10 cellular contexts compared by ENCODE assay signal in the genomic region with DNA sequence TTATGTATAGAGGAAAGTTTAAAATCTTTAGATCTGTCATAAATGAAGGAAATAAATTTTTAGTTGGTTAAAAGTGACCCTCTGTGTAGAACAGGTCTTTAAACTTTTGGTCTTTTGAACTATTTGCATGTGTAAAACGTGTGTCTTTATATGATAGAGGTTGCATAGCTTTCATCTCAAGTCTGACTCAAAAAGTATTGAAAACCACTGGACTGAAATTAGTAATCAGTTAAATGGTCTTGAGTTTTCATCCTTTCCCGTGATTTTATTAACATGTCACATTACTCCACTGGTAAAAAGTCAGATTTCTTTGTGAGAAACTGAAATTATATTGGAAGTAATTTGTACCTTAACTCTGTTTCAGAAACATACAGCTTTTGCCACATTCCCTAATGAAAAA. TPM values are rescaled to one million over a fixed set of nuclear protein-coding genes. Genes with fewer than 3 reads are reported as not detected.
DNase-seq lines count a peak whose midpoint lies in the region; ATAC-seq and TF ChIP-seq lines count a peak whose summit lies in the region.
"Had no signal": no experiment of that assay in that cellular context is flagged by ENCODE, and none has a peak within 500 bp of the region (broad histone marks: within the 10 kb centered on the region; RNA-seq: fewer than 3 reads in every experiment).

No MANE protein-coding gene starts in this region.

- H3K9ac ChIP-seq in SK-N-SH (peak overlapping the region; percentile 90), smooth muscle cell (ENCODE audit: low read depth) (no peak overlapping the region)

- DNase-seq in SK-N-SH (no peak), Panc1 (ENCODE audit: low read depth, low spot score) (no peak), fibroblast of mammary gland (ENCODE audit: low read depth) (peak; percentile 2), smooth muscle cell (lab: John Stamatoyannopoulos, UW; ENCODE audit: unreplicated experiment) (no peak), NCI-H1694 (lab: John Stamatoyannopoulos, UW) (no peak), NCI-H1092 treated with DMSO at 0.1 percent for 48 hours (lab: John Stamatoyannopoulos, UW) (no peak)
- DNase-seq in activated CD8-positive, alpha-beta memory T cell treated with anti-CD3 and anti-CD28 coated beads, Interleukin-2, amount 50 U/mL, for 4 hours: no peak
- DNase-seq: brain microvascular endothelial cell had no signal

- peaks cover 10% of the 10 kb centered on the region for H3F3A ChIP-seq in SK-N-SH (replicated peaks; ENCODE audit: insufficient read depth)
- peaks cover 7% of the 10 kb centered on the region for H3F3A ChIP-seq in smooth muscle cell (ENCODE audit: low read depth)

- H3K9me3 ChIP-seq in SK-N-SH (no peaks in the 10 kb centered on the region), Panc1 (ENCODE audit: control insufficient read depth, insufficient read depth, low read depth, low read length) (no peaks in the 10 kb centered on the region), smooth muscle cell (replicated peaks; ENCODE audit: low read depth) (no peaks in the 10 kb centered on the region)

- no peaks in the 10 kb centered on the region for H3K9me2 ChIP-seq in SK-N-SH

- H3K79me2 ChIP-seq in SK-N-SH (ENCODE audit: insufficient read depth) (peaks cover 58% of the 10 kb centered on the region), smooth muscle cell (ENCODE audit: low read depth) (peaks cover 46% of the 10 kb centered on the region)

- H3K36me3 ChIP-seq in SK-N-SH (replicated peaks in 1 of 2; ENCODE audit: control insufficient read depth in 1 of 2, insufficient read depth in 2 of 2, low read length in 1 of 2): peaks cover 21 to 22% of the 10 kb centered on the region in 2 experiments
- H3K36me3 ChIP-seq in Panc1 (ENCODE audit: control insufficient read depth, insufficient read depth, low read length): peaks cover 2% of the 10 kb centered on the region
- no peaks in the 10 kb centered on the region for H3K36me3 ChIP-seq in smooth muscle cell (ENCODE audit: low read depth)
- H3K36me3 ChIP-seq: brain microvascular endothelial cell had no signal

- TF ChIP-seq RAD21 in SK-N-SH (IDR thresholded peaks at IDR 0.05; ENCODE audit: low read length): no peak

- in situ Hi-C loops in Panc1 (cut with HindIII; ENCODE audit: low pct_unique_long_range_greater_than_20kb, low sequenced_read_pairs): no loop called here

- intact Hi-C loops in Panc1 (cut with micrococcal nuclease; ENCODE audit: unreplicated experiment): no loop called here

- H3K4me2 ChIP-seq in SK-N-SH (peak overlapping the region; percentile 78), smooth muscle cell (peak overlapping the region; percentile 91)

- POLR2A ChIA-PET in SK-N-SH (lab: Yijun Ruan, JAX): no interaction called here
- POLR2A ChIA-PET in Panc1 (lab: Charles Lee): interaction anchor here (0.6 kb wide), 1 partner anchor 9 kb away, joined by 8 read pairs; no protein-coding TSS in a partner anchor

- no peak for TF ChIP-seq EP300 in SK-N-SH (IDR thresholded peaks at IDR 0.05; ENCODE audit: borderline replicate concordance in 1 of 2, low read depth in 1 of 2, low read length in 1 of 2)

- ATAC-seq in SK-N-SH treated with all-trans-retinoic acid at 6 μM for 48 hours (no peak), Panc1 (no peak)

- WGBS in SK-N-SH (ENCODE audit: low lambda C conversion rate): 52% methylated on average over 2 of the region's 2 CpGs
- WGBS in smooth muscle cell (ENCODE audit: low lambda C conversion rate): 64% methylated on average over 2 of the region's 2 CpGs

- H3K4me1 ChIP-seq in SK-N-SH (ENCODE audit: control insufficient read depth in 1 of 2, insufficient read depth in 2 of 2, low read depth in 1 of 2, low read length in 1 of 2): peaks cover 0 to 5% of the 10 kb centered on the region in 2 experiments; a peak in 1 of 4 replicates
- no peaks in the 10 kb centered on the region; the same call in none of the 2 replicates for H3K4me1 ChIP-seq in Panc1 (ENCODE audit: control insufficient read depth, insufficient read depth, low read length)
- H3K4me1 ChIP-seq in smooth muscle cell (ENCODE audit: low read depth): peaks cover 9% of the 10 kb centered on the region

- BruUV-seq in Panc1 (replicated peaks; lab: Mats Ljungman, UMichigan): no TSS peak

- H3K27ac ChIP-seq in SK-N-SH (ENCODE audit: low read depth in 2 of 2, low read length in 1 of 2) (no peak overlapping the region), Panc1 (ENCODE audit: low read length) (no peak overlapping the region), smooth muscle cell (ENCODE audit: low read depth) (no peak overlapping the region)
- H3K27ac ChIP-seq: 22Rv1 had no signal

- CTCF ChIA-PET in SK-N-SH (lab: Yijun Ruan, JAX) (interaction anchor here (1.2 kb wide), 1 partner anchor 13 kb away, joined by 6 read pairs; no protein-coding TSS in a partner anchor), Panc1 (lab: Charles Lee) (no interaction called here)

- H3K4me3 ChIP-seq in SK-N-SH (ENCODE audit: low read depth in 2 of 2, low read length in 1 of 2) (peak overlapping the region; percentile 81 to 97; a peak in 3 of 4 replicates), Panc1 (ENCODE audit: low read depth in 2 of 2, low read length in 2 of 2) (peak overlapping the region; percentile 95 to 98; a peak in 3 of 4 replicates), fibroblast of mammary gland (ENCODE audit: control insufficient read depth, low read depth, low read length) (peak overlapping the region; percentile 99), smooth muscle cell (peak overlapping the region; percentile 91)

- no peak for TF ChIP-seq CTCF in SK-N-SH (IDR thresholded peaks at IDR 0.05)
- TF ChIP-seq CTCF in Panc1 (IDR thresholded peaks at IDR 0.05): no peak
- TF ChIP-seq CTCF in fibroblast of mammary gland (conservative IDR thresholded peaks at IDR 0.05; ENCODE audit: control insufficient read depth, insufficient read depth, low read depth, low read length): no peak
- TF ChIP-seq CTCF in smooth muscle cell (IDR thresholded peaks at IDR 0.05; ENCODE audit: borderline replicate concordance, insufficient read depth, poor library complexity, severe bottlenecking): no peak

- H3K27me3 ChIP-seq in SK-N-SH (ENCODE audit: insufficient read depth) (no peaks in the 10 kb centered on the region), Panc1 (ENCODE audit: control insufficient read depth, insufficient read depth, low read length) (no peaks in the 10 kb centered on the region), smooth muscle cell (ENCODE audit: low read depth) (no peaks in the 10 kb centered on the region)
- H3K27me3 ChIP-seq: brain microvascular endothelial cell had no signal

- H2AFZ ChIP-seq in SK-N-SH (ENCODE audit: low read depth) (no peak overlapping the region), smooth muscle cell (ENCODE audit: low read depth) (no peak overlapping the region)

- no peaks in the 10 kb centered on the region for H4K20me1 ChIP-seq in SK-N-SH (ENCODE audit: insufficient read depth)
- H4K20me1 ChIP-seq in smooth muscle cell (ENCODE audit: low read depth): peaks cover 12% of the 10 kb centered on the region

TF ChIP-seq in SK-N-SH, 30 proteins besides CTCF, POLR2A, EP300 and RAD21 (continues in another document):
- TF ChIP-seq, protein P1, sequence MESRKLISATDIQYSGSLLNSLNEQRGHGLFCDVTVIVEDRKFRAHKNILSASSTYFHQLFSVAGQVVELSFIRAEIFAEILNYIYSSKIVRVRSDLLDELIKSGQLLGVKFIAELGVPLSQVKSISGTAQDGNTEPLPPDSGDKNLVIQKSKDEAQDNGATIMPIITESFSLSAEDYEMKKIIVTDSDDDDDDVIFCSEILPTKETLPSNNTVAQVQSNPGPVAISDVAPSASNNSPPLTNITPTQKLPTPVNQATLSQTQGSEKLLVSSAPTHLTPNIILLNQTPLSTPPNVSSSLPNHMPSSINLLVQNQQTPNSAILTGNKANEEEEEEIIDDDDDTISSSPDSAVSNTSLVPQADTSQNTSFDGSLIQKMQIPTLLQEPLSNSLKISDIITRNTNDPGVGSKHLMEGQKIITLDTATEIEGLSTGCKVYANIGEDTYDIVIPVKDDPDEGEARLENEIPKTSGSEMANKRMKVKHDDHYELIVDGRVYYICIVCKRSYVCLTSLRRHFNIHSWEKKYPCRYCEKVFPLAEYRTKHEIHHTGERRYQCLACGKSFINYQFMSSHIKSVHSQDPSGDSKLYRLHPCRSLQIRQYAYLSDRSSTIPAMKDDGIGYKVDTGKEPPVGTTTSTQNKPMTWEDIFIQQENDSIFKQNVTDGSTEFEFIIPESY (IDR thresholded peaks at IDR 0.05; ENCODE audit: borderline replicate concordance, low read depth): no peak
- TF ChIP-seq YY1 (IDR thresholded peaks at IDR 0.05; ENCODE audit: low read depth) (no peak), ELF1 (IDR thresholded peaks at IDR 0.05) (no peak), GABPA (IDR thresholded peaks at IDR 0.05; ENCODE audit: low read depth) (no peak)

TF ChIP-seq in SK-N-SH treated with all-trans-retinoic acid at 6 μM for 48 hours, 23 proteins besides CTCF, POLR2A, EP300 and RAD21:
- TF ChIP-seq ZC3H10 (CRISPR knock-in tag; IDR thresholded peaks at IDR 0.05): no peak

RNA-seq across cellular contexts. Expression of a gene that starts 1.8 kb away (rescaled TPM):
- 10.0 and 20.6 TPM in 2 replicates for polyA plus RNA-seq in SK-N-SH (2012; rRNA removed)
- polyA plus RNA-seq in SK-N-SH (2012; cell fraction: cytosol; rRNA removed): 5.7 and 6.0 TPM in 2 replicates
- polyA plus RNA-seq in SK-N-SH (2012; cell fraction: nucleus; rRNA removed): 57.8 and 88.1 TPM in 2 replicates
- total RNA-seq in Panc1 (2021; ENCODE audit: unreplicated experiment): 13.1 TPM
- 4.2 TPM for polyA plus RNA-seq in Panc1 (2012; ENCODE audit: insufficient read length)
- 7.0 and 14.8 TPM in 2 replicates for total RNA-seq in smooth muscle cell
- 2.6 and 5.1 TPM in 2 replicates for polyA plus RNA-seq in smooth muscle cell

RNA-seq across cellular contexts. Expression of a gene that starts 44.1 kb away (rescaled TPM):
- polyA plus RNA-seq in SK-N-SH (2012; rRNA removed) (1.5 and 2.8 TPM in 2 replicates), smooth muscle cell (0.71 and 0.79 TPM in 2 replicates)
- polyA plus RNA-seq in SK-N-SH (2012; cell fraction: cytosol; rRNA removed): 0.15 and 0.26 TPM in 2 replicates
- polyA plus RNA-seq in SK-N-SH (2012; cell fraction: nucleus; rRNA removed): 5.3 and 9.7 TPM in 2 replicates
- total RNA-seq in Panc1 (2021; ENCODE audit: unreplicated experiment) (1.1 TPM), smooth muscle cell (2.5 and 3.3 TPM in 2 replicates)
- polyA plus RNA-seq in Panc1 (2012; ENCODE audit: insufficient read length): 0.27 TPM
